8 cellular contexts compared by ENCODE assay signal in the genomic region with DNA sequence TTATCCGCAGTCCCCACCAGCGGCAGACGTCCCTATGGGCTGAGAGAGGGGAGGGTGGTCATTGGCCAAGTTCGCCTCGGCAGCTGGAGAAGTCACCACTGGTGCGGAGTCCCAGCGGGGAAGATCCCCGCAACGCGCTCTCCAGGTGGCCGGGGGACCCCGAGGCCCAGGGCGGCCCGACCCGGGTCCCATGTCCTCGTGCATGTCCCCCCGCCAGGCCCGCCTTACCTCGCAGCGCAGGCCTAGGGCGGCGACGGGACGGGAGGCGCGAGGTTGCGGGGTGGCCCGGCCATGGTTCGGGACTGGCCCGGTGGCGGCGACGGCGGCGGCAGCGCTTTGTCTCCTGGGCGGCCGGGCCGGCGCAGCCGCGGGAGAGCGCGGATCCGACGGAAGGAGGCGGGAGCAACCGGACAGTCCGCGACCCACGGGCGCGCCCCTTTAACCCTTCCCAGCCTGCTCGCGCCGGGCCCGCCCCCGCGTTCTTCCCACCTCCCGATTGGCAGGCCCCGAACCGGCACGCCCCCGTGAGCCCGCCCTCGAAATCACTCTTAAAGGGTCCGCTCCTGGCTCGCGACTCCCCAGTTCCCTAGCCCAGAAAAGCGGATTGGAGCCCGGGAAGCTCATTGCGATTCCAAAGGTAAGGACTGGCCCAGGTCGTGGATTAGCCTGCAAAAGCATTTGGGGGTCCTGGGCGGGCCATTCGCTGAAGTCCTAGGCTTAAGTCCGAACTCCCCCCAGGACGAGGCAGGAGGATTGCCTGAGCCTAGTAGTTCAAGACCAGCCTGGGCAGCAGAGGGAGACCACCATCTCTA. TPM values are rescaled to one million over a fixed set of nuclear protein-coding genes. Genes with fewer than 3 reads are reported as not detected.
DNase-seq lines count a peak whose midpoint lies in the region; ATAC-seq and TF ChIP-seq lines count a peak whose summit lies in the region.

A gene with protein sequence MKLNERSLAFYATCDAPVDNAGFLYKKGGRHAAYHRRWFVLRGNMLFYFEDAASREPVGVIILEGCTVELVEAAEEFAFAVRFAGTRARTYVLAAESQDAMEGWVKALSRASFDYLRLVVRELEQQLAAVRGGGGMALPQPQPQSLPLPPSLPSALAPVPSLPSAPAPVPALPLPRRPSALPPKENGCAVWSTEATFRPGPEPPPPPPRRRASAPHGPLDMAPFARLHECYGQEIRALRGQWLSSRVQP (minus strand): TSS at position 412 of the 812 bp plus-strand sequence. CDS start 5,668 bp downstream, outside the sequence.

- peak; percentile 97 for ATAC-seq in GM21515 (IDR thresholded peaks at IDR 0.05; ENCODE audit: unreplicated experiment)

- H3K4me1 Mint-ChIP-seq in Calu3 (ENCODE audit: low read depth, unreplicated experiment), result peaks cover 23% of the 10 kb centered on the region

- peak within 1 kb of the TSS; percentile 76 for H3K9ac ChIP-seq in HUES64 (ENCODE audit: low read depth, low read length)

- TF ChIP-seq POLR2A in esophagus squamous epithelium (IDR thresholded peaks at IDR 0.05), result peak in 2 of 4 donors; percentile 33 to 55

- DNase-seq in Calu3, result peak; percentile 94
- DNase-seq in OCI-M2 (lab: John Stamatoyannopoulos, UW; ENCODE audit: unreplicated experiment), result peak; percentile 44
- DNase-seq in activated T-cell treated with anti-CD3 and anti-CD28 coated beads, Interleukin-2, amount 50 U/mL, for 48 hours, result peak; percentile 87 to 89
- peak; percentile 46 for DNase-seq in esophagus squamous epithelium (lab: John Stamatoyannopoulos, UW)
- peak; percentile 92 for DNase-seq in stimulated activated CD8-positive, alpha-beta memory T cell treated with anti-CD3 and anti-CD28 coated beads, Interleukin-4, amount 100 ng/mL, for 48 hours

- BruUV-seq in Calu3 (replicated peaks; lab: Mats Ljungman, UMichigan), result TSS peak; percentile 74

- H3K36me3 ChIP-seq in HUES64 (ENCODE audit: insufficient read depth, low read length), result no peaks in the 10 kb centered on the region
- H3K36me3 ChIP-seq in esophagus squamous epithelium, result peaks cover 0 to 24% (median 0%) of the 10 kb centered on the region in 3 donors
- H3K36me3 ChIP-seq in muscle layer of duodenum (ENCODE audit: control insufficient read depth in 1 of 2, insufficient read depth in 2 of 2, low read length in 2 of 2), result peaks cover 0 to 9% of the 10 kb centered on the region in 2 donors

- H3K27ac ChIP-seq in HUES64 (ENCODE audit: low read depth, low read length) (no peak within 1 kb of the TSS), esophagus squamous epithelium (peak within 1 kb of the TSS; percentile 62 to 79 (median 73)), muscle layer of duodenum (ENCODE audit: low read length) (no peak within 1 kb of the TSS)

- TF ChIP-seq CTCF in Calu3 (IDR thresholded peaks at IDR 0.05; ENCODE audit: unreplicated experiment) (peak; percentile 14), esophagus squamous epithelium (IDR thresholded peaks at IDR 0.05) (peak in 1 of 6 experiments; percentile 20)

- no peaks in the 10 kb centered on the region for H3K9me3 Mint-ChIP-seq in Calu3 (ENCODE audit: low read depth, unreplicated experiment)

- H3K4me3 ChIP-seq in HUES64 (ENCODE audit: low read length) (peak within 1 kb of the TSS; percentile 90), esophagus squamous epithelium (peak within 1 kb of the TSS; percentile 73 to 92 (median 82)), muscle layer of duodenum (ENCODE audit: low read depth in 1 of 2, low read length in 2 of 2) (peak within 1 kb of the TSS; percentile 81 to 96)

- under 1% methylated on average over 77 of the region's 77 CpGs for WGBS in HUES64
- 0 to 10% methylated on average over 2 to 4 of the region's 77 CpGs for WGBS in esophagus squamous epithelium, 2 donors

- H3K4me1 ChIP-seq in HUES64 (ENCODE audit: insufficient read depth, low read length) (no peaks in the 10 kb centered on the region), esophagus squamous epithelium (peaks cover 19 to 32% (median 21%) of the 10 kb centered on the region in 3 donors), muscle layer of duodenum (ENCODE audit: control insufficient read depth in 1 of 2, insufficient read depth in 2 of 2, low read length in 2 of 2) (peaks cover 15 to 25% of the 10 kb centered on the region in 2 donors)

- intact Hi-C loops in Calu3 (cut with micrococcal nuclease; ENCODE audit: unreplicated experiment), result no loop called here
- intact Hi-C loops in esophagus squamous epithelium (cut with DNase I), result no loop called here

- peak within 1 kb of the TSS; percentile 70 for H3K27ac Mint-ChIP-seq in Calu3 (ENCODE audit: unreplicated experiment)

- no peaks in the 10 kb centered on the region for H3K27me3 Mint-ChIP-seq in Calu3 (ENCODE audit: unreplicated experiment)

- CTCF ChIA-PET in Calu3 (lab: Charles Lee), result interaction anchor here (0.5 to 1.9 kb wide), 6 partner anchors 27 to 83 kb away, joined by 3 to 7 read pairs (median 3); no protein-coding TSS in a partner anchor

- no peaks in the 10 kb centered on the region for H3K9me3 ChIP-seq in HUES64 (ENCODE audit: insufficient read depth, low read depth, low read length)
- no peaks in the 10 kb centered on the region for H3K9me3 ChIP-seq in esophagus squamous epithelium
- no peaks in the 10 kb centered on the region for H3K9me3 ChIP-seq in muscle layer of duodenum (ENCODE audit: control insufficient read depth in 1 of 2, low read length in 2 of 2)

- peaks cover 31% of the 10 kb centered on the region for H3K36me3 Mint-ChIP-seq in Calu3 (ENCODE audit: insufficient read depth, unreplicated experiment)

- H3K27me3 ChIP-seq in HUES64 (ENCODE audit: insufficient read depth, low read length), result peaks cover 14% of the 10 kb centered on the region
- H3K27me3 ChIP-seq in esophagus squamous epithelium, result no peaks in the 10 kb centered on the region
- no peaks in the 10 kb centered on the region for H3K27me3 ChIP-seq in muscle layer of duodenum (ENCODE audit: low read depth, low read length)

- H3K4me3 Mint-ChIP-seq in Calu3 (ENCODE audit: low read depth, unreplicated experiment), result peak within 1 kb of the TSS; percentile 83

RNA-seq across cellular contexts. Expression of the gene that starts here (rescaled TPM):
- total RNA-seq in Calu3 (2022) (20.7 and 28.5 TPM in 2 replicates), esophagus squamous epithelium (10 to 100 TPM in 1 of 4 donors, 1 to 10 TPM in 3; 6.9 to 29.9 (median 7.8) TPM)
- polyA plus RNA-seq in HUES64 (2013, experiment 1 of 2), result 6.7 TPM
- polyA plus RNA-seq in HUES64 (2013, experiment 2 of 2), result 9.0 TPM

Comparison
In these comparisons a context has a peak if more than half of its experiments do, and no peak if none do; other contexts are left out.
1. DNase-seq: peak in every context shown above with its lines; median percentile 94 in Calu3; 92 in stimulated activated CD8-positive, alpha-beta memory T cell treated with anti-CD3 and anti-CD28 coated beads, Interleukin-4, amount 100 ng/mL, for 48 hours; 88 in activated T-cell treated with anti-CD3 and anti-CD28 coated beads, Interleukin-2, amount 50 U/mL, for 48 hours; 46 in esophagus squamous epithelium; 44 in OCI-M2.
2. H3K27ac ChIP-seq: peak in esophagus squamous epithelium (4 of 4); none in HUES64 (single experiment) and muscle layer of duodenum (single experiment).
3. Peak in every context shown above with its lines, with median percentiles within 50 percentile points of each other: H3K4me3 ChIP-seq.